ENCODE assay signal across 1 cellular context in genomic region chr7:64516451-64516850, GRCh38.
TF ChIP-seq lines count a peak whose summit lies in the region.

No MANE protein-coding gene starts in this region.

TF ChIP-seq in K562, 482 proteins besides CTCF, POLR2A, EP300 and RAD21:
- no peak for TF ChIP-seq HBP1 (CRISPR knock-in tag; IDR thresholded peaks at IDR 0.05)
- no peak for TF ChIP-seq FIP1L1 (IDR thresholded peaks at IDR 0.05; ENCODE audit: low read depth, low read length, poor library complexity, severe bottlenecking)
- no peak for TF ChIP-seq TRIM28 (IDR thresholded peaks at IDR 0.05)
- no peak for TF ChIP-seq NFRKB (IDR thresholded peaks at IDR 0.05; ENCODE audit: low read depth)
- no peak for TF ChIP-seq ZNF778 (CRISPR knock-in tag; IDR thresholded peaks at IDR 0.05)
